In genomic region chr2:240792658-240793312, GRCh38 we compare ENCODE assay signal across 22 cellular contexts. TPM values are rescaled to one million over a fixed set of nuclear protein-coding genes. Genes with fewer than 3 reads are reported as not detected.
A peak's percentile ranks its signal among the peaks of the same experiment; 100 is the strongest.
DNase-seq lines count a peak whose midpoint lies in the region; ATAC-seq and TF ChIP-seq lines count a peak whose summit lies in the region.
"Had no signal": no experiment of that assay in that cellular context is flagged by ENCODE, and none has a peak within 500 bp of the region (broad histone marks: within the 10 kb centered on the region; RNA-seq: fewer than 3 reads in every experiment).

No MANE protein-coding gene starts in this region.

- no peak overlapping the region for H3K4me3 ChIP-seq in cardiac muscle cell
- no peak overlapping the region for H3K4me3 ChIP-seq in mucosa of descending colon
- H3K4me3 ChIP-seq in aorta (ENCODE audit: low read length in 2 of 2) = no peak overlapping the region
- H3K4me3 ChIP-seq: ascending aorta, heart left ventricle, testis had no signal

- H3K4me1 ChIP-seq in cardiac muscle cell (ENCODE audit: low read depth) (peaks cover 12% of the 10 kb centered on the region), mucosa of descending colon (ENCODE audit: low read depth) (no peaks in the 10 kb centered on the region), aorta (ENCODE audit: control insufficient read depth in 1 of 2, insufficient read depth in 2 of 2, low read length in 2 of 2) (no peaks in the 10 kb centered on the region)
- H3K4me1 ChIP-seq: ascending aorta had no signal

- peaks cover 12% of the 10 kb centered on the region for H3K36me3 Mint-ChIP-seq in endothelial cell (ENCODE audit: low read depth, unreplicated experiment)
- H3K36me3 Mint-ChIP-seq: CD8-positive, alpha-beta memory T cell; immature natural killer cell; naive thymus-derived CD4-positive, alpha-beta T cell had no signal

- peak overlapping the region; percentile 38 for H3K27ac ChIP-seq in cardiac muscle cell
- peak overlapping the region; percentile 44 for H3K27ac ChIP-seq in angular gyrus (ENCODE audit: low read depth, low read length)
- H3K27ac ChIP-seq in aorta (ENCODE audit: low read depth in 1 of 2, low read length in 2 of 2) = no peak overlapping the region
- H3K27ac ChIP-seq: ascending aorta, heart left ventricle, testis had no signal

- H3K36me3 ChIP-seq in cardiac muscle cell (no peaks in the 10 kb centered on the region), mucosa of descending colon (ENCODE audit: low read depth) (no peaks in the 10 kb centered on the region), aorta (ENCODE audit: control insufficient read depth in 1 of 2, insufficient read depth in 2 of 2, low read length in 1 of 2) (no peaks in the 10 kb centered on the region)
- H3K36me3 ChIP-seq: ascending aorta, heart left ventricle had no signal

- H3K27ac Mint-ChIP-seq in endothelial cell (ENCODE audit: unreplicated experiment) = no peak overlapping the region
- H3K27ac Mint-ChIP-seq: CD8-positive, alpha-beta memory T cell; effector memory CD8-positive, alpha-beta T cell; immature natural killer cell; naive thymus-derived CD4-positive, alpha-beta T cell had no signal

- ATAC-seq in left ventricle myocardium superior (no peak), mucosa of descending colon (no peak), aorta (ENCODE audit: low FRiP score) (no peak), GM21367 (IDR thresholded peaks at IDR 0.05; ENCODE audit: unreplicated experiment) (no peak)
- ATAC-seq: effector memory CD8-positive, alpha-beta T cell; HCT116; naive thymus-derived CD4-positive, alpha-beta T cell; SK-N-SH treated with all-trans-retinoic acid at 6 μM for 48 hours had no signal

- no peaks in the 10 kb centered on the region for H3K4me1 Mint-ChIP-seq in endothelial cell (ENCODE audit: unreplicated experiment)
- H3K4me1 Mint-ChIP-seq: CD8-positive, alpha-beta memory T cell; immature natural killer cell had no signal

- 87% methylated on average over 18 of the region's 18 CpGs for WGBS in aorta, 2 donors

- intact Hi-C loops in left ventricle myocardium superior (cut with micrococcal nuclease) (no loop called here), mucosa of descending colon (cut with DNase I, micrococcal nuclease) (no loop called here), aorta (cut with DNase I) (no loop called here)

- H3K9me3 Mint-ChIP-seq in endothelial cell (ENCODE audit: unreplicated experiment) = no peaks in the 10 kb centered on the region
- H3K9me3 Mint-ChIP-seq: effector memory CD8-positive, alpha-beta T cell; immature natural killer cell had no signal

- H3K9me3 ChIP-seq in cardiac muscle cell (ENCODE audit: low read depth) (no peaks in the 10 kb centered on the region), mucosa of descending colon (no peaks in the 10 kb centered on the region), aorta (ENCODE audit: control insufficient read depth, low read length) (no peaks in the 10 kb centered on the region)
- H3K9me3 ChIP-seq: ascending aorta, heart left ventricle, testis had no signal

- TF ChIP-seq CTCF in cardiac muscle cell (IDR thresholded peaks at IDR 0.05; ENCODE audit: low read depth, low read length) (no peak), mucosa of descending colon (IDR thresholded peaks at IDR 0.05) (no peak), endothelial cell (IDR thresholded peaks at IDR 0.05; ENCODE audit: unreplicated experiment) (no peak)

- H3K27me3 ChIP-seq in cardiac muscle cell = no peaks in the 10 kb centered on the region
- H3K27me3 ChIP-seq in aorta (ENCODE audit: control insufficient read depth in 1 of 2, insufficient read depth in 2 of 2, low read length in 1 of 2) = no peaks in the 10 kb centered on the region
- H3K27me3 ChIP-seq: ascending aorta, testis had no signal

- DNase-seq in cardiac muscle cell (ENCODE audit: low read depth in 1 of 2, low spot score in 1 of 2) = no peak
- no peak for DNase-seq in left ventricle myocardium superior
- DNase-seq in mucosa of descending colon = peak in 2 of 3 donors; percentile 11 to 27
- DNase-seq in aorta = peak; percentile 38 to 43
- no peak for DNase-seq in endothelial cell (ENCODE audit: low spot score)
- DNase-seq: activated gamma-delta T cell; DMS79; effector memory CD8-positive, alpha-beta T cell; immature natural killer cell; NCI-H146; T-helper 9 cell had no signal

- peaks cover 7% of the 10 kb centered on the region for H3K27me3 Mint-ChIP-seq in endothelial cell (ENCODE audit: unreplicated experiment)

- H3K4me3 Mint-ChIP-seq in endothelial cell (ENCODE audit: unreplicated experiment) = no peak overlapping the region
- H3K4me3 Mint-ChIP-seq: CD8-positive, alpha-beta memory T cell; effector memory CD8-positive, alpha-beta T cell; immature natural killer cell; naive thymus-derived CD4-positive, alpha-beta T cell had no signal

RNA-seq across cellular contexts. Expression of gene KIF1A, which starts 27.2 kb away (rescaled TPM):
- total RNA-seq in cardiac muscle cell (8.0 and 14.1 TPM in 2 replicates), left ventricle myocardium superior (1.6 TPM), mucosa of descending colon (10 to 100 TPM in 1 of 3 donors, 1 to 10 TPM in 2; 1.5 to 17.2 (median 1.9) TPM), aorta (under 1 TPM; 0.72 to 0.78 TPM), endothelial cell (ENCODE audit: unreplicated experiment) (52.2 TPM)
- polyA plus RNA-seq in cardiac muscle cell (4.3 and 6.3 TPM in 2 replicates), aorta (under 1 TPM in 1 of 2 donors, not detected in 1; 0.25 TPM)
- total RNA-seq: fibroblast of lung, M059J had no signal
- polyA plus RNA-seq: CD8-positive, alpha-beta memory T cell; immature natural killer cell; naive thymus-derived CD4-positive, alpha-beta T cell had no signal

Comparison
In these comparisons a context has a peak if more than half of its experiments do, and no peak if none do; other contexts are left out.
1. DNase-seq: peak in mucosa of descending colon (2 of 3) and aorta (2 of 2); none in cardiac muscle cell (0 of 2), left ventricle myocardium superior (single experiment) and endothelial cell (single experiment).
2. H3K27ac ChIP-seq: peak in cardiac muscle cell (single experiment) and angular gyrus (single experiment); none in aorta (0 of 2).